25 cellular contexts compared by ENCODE assay signal in the genomic region with DNA sequence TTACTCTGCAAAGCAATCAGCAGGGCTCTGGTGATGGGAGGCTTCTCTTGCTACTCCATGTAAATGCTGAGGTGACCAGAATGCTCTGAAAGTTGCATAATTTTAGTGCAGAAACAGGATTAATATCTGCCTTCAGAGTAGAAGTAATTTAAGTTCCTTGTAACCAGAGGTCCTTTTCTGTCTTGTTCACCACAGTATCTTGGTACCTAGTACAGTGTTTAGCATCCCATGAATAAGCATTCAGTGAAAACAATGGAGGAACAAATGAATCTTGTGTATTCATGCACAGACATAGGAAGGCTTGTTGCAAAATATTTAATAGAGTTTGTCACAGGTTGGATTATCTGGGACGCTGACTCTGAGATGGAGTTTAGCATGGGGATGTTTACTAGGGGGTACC.
"Had no signal": no experiment of that assay in that cellular context is flagged by ENCODE, and none has a peak within 500 bp of the region (broad histone marks: within the 10 kb centered on the region; RNA-seq: fewer than 3 reads in every experiment).

No MANE protein-coding gene starts in this region.

- ATAC-seq: esophagus mucosa; gastrocnemius medialis; left ventricle myocardium superior; lower lobe of right lung; natural killer cell; sciatic nerve; stimulated activated effector memory CD8-positive, alpha-beta T cell treated with anti-CD3 and anti-CD28 coated beads, Interleukin-12 subunit alpha, Interleukin-12 subunit beta, amount 100 ng/mL, for 72 hours had no signal

- H3K27ac ChIP-seq: epithelial cell of prostate, gastrocnemius medialis, lower lobe of right lung, neural progenitor cell, parathyroid adenoma, prostate gland, right atrium auricular region, stomach, thoracic aorta, tibial nerve, upper lobe of left lung had no signal

- H3K4me1 Mint-ChIP-seq: memory B cell; natural killer cell; stimulated activated effector memory CD8-positive, alpha-beta T cell treated with anti-CD3 and anti-CD28 coated beads, Interleukin-12 subunit alpha, Interleukin-12 subunit beta, amount 100 ng/mL, for 72 hours had no signal

- H3K4me3 Mint-ChIP-seq: endodermal cell; memory B cell; natural killer cell; neural progenitor cell; stimulated activated effector memory CD8-positive, alpha-beta T cell treated with anti-CD3 and anti-CD28 coated beads, Interleukin-12 subunit alpha, Interleukin-12 subunit beta, amount 100 ng/mL, for 72 hours had no signal

- H3K27me3 Mint-ChIP-seq: memory B cell had no signal

- H3K36me3 Mint-ChIP-seq: memory B cell; natural killer cell; stimulated activated effector memory CD8-positive, alpha-beta T cell treated with anti-CD3 and anti-CD28 coated beads, Interleukin-12 subunit alpha, Interleukin-12 subunit beta, amount 100 ng/mL, for 72 hours had no signal

- DNase-seq: cortex of kidney; effector CD8-positive, alpha-beta T cell; endodermal cell; foreskin fibroblast; gastrocnemius medialis; head of caudate nucleus; left ventricle myocardium superior; lower lobe of right lung; natural killer cell; stimulated activated CD4-positive, alpha-beta T cell treated with anti-CD3 and anti-CD28 coated beads, Interleukin-2, amount 100 ng/mL, for 24 hours; stimulated activated CD4-positive, alpha-beta T cell treated with anti-CD3 and anti-CD28 coated beads, Interleukin-4, amount 100 ng/mL, for 24 hours; stimulated activated naive CD4-positive, alpha-beta T cell treated with Interleukin-2 at 50 U/mL for 16 hours; stomach; upper lobe of left lung had no signal

- H3K27ac Mint-ChIP-seq: endodermal cell; memory B cell; natural killer cell; neural progenitor cell; stimulated activated effector memory CD8-positive, alpha-beta T cell treated with anti-CD3 and anti-CD28 coated beads, Interleukin-12 subunit alpha, Interleukin-12 subunit beta, amount 100 ng/mL, for 72 hours had no signal
